ENCODE assay signal across 9 cellular contexts in genomic region chr5:1511651-1512540, GRCh38. TPM values are rescaled to one million over a fixed set of nuclear protein-coding genes. Genes with fewer than 3 reads are reported as not detected.
A peak's percentile ranks its signal among the peaks of the same experiment; 100 is the strongest.
DNase-seq lines count a peak whose midpoint lies in the region; ATAC-seq and TF ChIP-seq lines count a peak whose summit lies in the region.
"Had no signal": no experiment of that assay in that cellular context is flagged by ENCODE, and none has a peak within 500 bp of the region (broad histone marks: within the 10 kb centered on the region; RNA-seq: fewer than 3 reads in every experiment).

No MANE protein-coding gene starts in this region.

- no peak overlapping the region for H3K9ac ChIP-seq in smooth muscle cell (ENCODE audit: low read depth)
- H3K9ac ChIP-seq: KMS-11 had no signal

- intact Hi-C loops in left colon (cut with DNase I, micrococcal nuclease): no loop called here

- ATAC-seq in left colon: peak; percentile 67
- no peak for ATAC-seq in HG03159 (IDR thresholded peaks at IDR 0.05; ENCODE audit: unreplicated experiment)

- H3K36me3 ChIP-seq in smooth muscle cell (ENCODE audit: low read depth): no peaks in the 10 kb centered on the region

- H3K4me2 ChIP-seq in smooth muscle cell: no peak overlapping the region
- H3K4me2 ChIP-seq: KMS-11 had no signal

- peaks cover 4% of the 10 kb centered on the region for H3F3A ChIP-seq in smooth muscle cell (ENCODE audit: low read depth)

- DNase-seq in DMS114 treated with DMSO at 0.1 percent for 48 hours (lab: John Stamatoyannopoulos, UW; ENCODE audit: unreplicated experiment) (peak; percentile 3), HS-5 (ENCODE audit: low read depth) (peak; percentile 68), astrocyte of the cerebellum (ENCODE audit: low read depth) (no peak), left colon (peak; percentile 12 to 19), NCI-H187 treated with DMSO at 0.1 percent for 48 hours (lab: John Stamatoyannopoulos, UW) (no peak), smooth muscle cell (lab: John Stamatoyannopoulos, UW; ENCODE audit: unreplicated experiment) (no peak), KG1 (lab: John Stamatoyannopoulos, UW) (no peak)

- H2AFZ ChIP-seq in smooth muscle cell (ENCODE audit: low read depth): no peak overlapping the region

- H3K27ac ChIP-seq in smooth muscle cell (ENCODE audit: low read depth): no peak overlapping the region
- H3K27ac ChIP-seq: KMS-11 had no signal

- in situ Hi-C loops in astrocyte of the cerebellum (cut with HindIII; ENCODE audit: low sequenced_read_pairs): no loop called here

- H3K4me3 ChIP-seq in astrocyte of the cerebellum (ENCODE audit: low read depth, low read length) (no peak overlapping the region), smooth muscle cell (no peak overlapping the region)

- H3K4me1 ChIP-seq in smooth muscle cell (ENCODE audit: low read depth): peaks cover 29% of the 10 kb centered on the region

- TF ChIP-seq CTCF in astrocyte of the cerebellum (IDR thresholded peaks at IDR 0.05; ENCODE audit: low read depth, low read length, missing control alignments) (peak; percentile 16), smooth muscle cell (IDR thresholded peaks at IDR 0.05; ENCODE audit: borderline replicate concordance, insufficient read depth, poor library complexity, severe bottlenecking) (no peak)

- 81% methylated on average over 21 of the region's 21 CpGs for WGBS in smooth muscle cell (ENCODE audit: low lambda C conversion rate)

- H3K9me3 ChIP-seq in smooth muscle cell (replicated peaks; ENCODE audit: low read depth): no peaks in the 10 kb centered on the region

- peaks cover 98% of the 10 kb centered on the region for H3K79me2 ChIP-seq in smooth muscle cell (ENCODE audit: low read depth)

- no peaks in the 10 kb centered on the region for H3K27me3 ChIP-seq in smooth muscle cell (ENCODE audit: low read depth)

- H4K20me1 ChIP-seq in smooth muscle cell (ENCODE audit: low read depth): peaks cover 100% of the 10 kb centered on the region

RNA-seq across cellular contexts. Expression of gene LPCAT1, which starts 11.9 kb away (rescaled TPM):
- 10 to 100 TPM; 13.8 to 16.7 TPM for total RNA-seq in left colon
- 42.7 and 52.0 TPM in 2 replicates for total RNA-seq in smooth muscle cell
- polyA plus RNA-seq in smooth muscle cell: 50.1 and 55.7 TPM in 2 replicates

Comparison
In these comparisons a context has a peak if more than half of its experiments do, and no peak if none do; other contexts are left out.
1. DNase-seq: peak in DMS114 treated with DMSO at 0.1 percent for 48 hours (single experiment), HS-5 (single experiment) and left colon (2 of 2); none in astrocyte of the cerebellum (single experiment), NCI-H187 treated with DMSO at 0.1 percent for 48 hours (single experiment), smooth muscle cell (single experiment) and KG1 (single experiment).